20 cellular contexts compared by ENCODE assay signal in genomic region chr2:51256736-51257135, GRCh38.
"Had no signal": no experiment of that assay in that cellular context is flagged by ENCODE, and none has a peak within 500 bp of the region (broad histone marks: within the 10 kb centered on the region; RNA-seq: fewer than 3 reads in every experiment).

No MANE protein-coding gene starts in this region.

- H3K27me3 ChIP-seq: esophagus squamous epithelium, left lung, neural progenitor cell, right atrium auricular region, stomach, thyroid gland had no signal

- DNase-seq: effector CD8-positive, alpha-beta T cell; endodermal cell; erythroblast; esophagus squamous epithelium; left cardiac atrium; left lung; mesendoderm; midbrain; naive thymus-derived CD4-positive, alpha-beta T cell; stimulated activated CD4-positive, alpha-beta T cell treated with anti-CD3 and anti-CD28 coated beads, Interleukin-2, amount 100 ng/mL, for 24 hours; stimulated activated CD4-positive, alpha-beta T cell treated with anti-CD3 and anti-CD28 coated beads, Interleukin-4, amount 100 ng/mL, for 24 hours; stimulated activated naive CD4-positive, alpha-beta T cell treated with Interleukin-2 at 50 U/mL for 16 hours; stomach; thyroid gland; trophoblast cell had no signal

- H3K79me2 ChIP-seq: parathyroid adenoma had no signal

- H3K27ac ChIP-seq: esophagus squamous epithelium, left lung, neural progenitor cell, parathyroid adenoma, right atrium auricular region, stomach, thyroid gland had no signal

- H3K4me3 ChIP-seq: esophagus squamous epithelium, left lung, neural progenitor cell, right atrium auricular region, stomach, thyroid gland had no signal

- H3K4me2 ChIP-seq: neural progenitor cell had no signal

- ATAC-seq: left cardiac atrium; left lung; naive thymus-derived CD4-positive, alpha-beta T cell; sciatic nerve; stimulated activated effector memory CD8-positive, alpha-beta T cell treated with anti-CD3 and anti-CD28 coated beads, Interleukin-12 subunit alpha, Interleukin-12 subunit beta, amount 100 ng/mL, for 72 hours had no signal

- H3K36me3 ChIP-seq: esophagus squamous epithelium, left lung, neural progenitor cell, right atrium auricular region, stomach, thyroid gland had no signal

- H3K4me1 ChIP-seq: esophagus squamous epithelium, left lung, neural progenitor cell, parathyroid adenoma, right atrium auricular region, stomach, thyroid gland had no signal

- H2AFZ ChIP-seq: neural progenitor cell, parathyroid adenoma had no signal

- H3K9ac ChIP-seq: neural progenitor cell, parathyroid adenoma had no signal

- H3K9me3 ChIP-seq: left lung, right atrium auricular region, thyroid gland had no signal
